In genomic region chr1:30317921-30318320, GRCh38 we compare ENCODE assay signal across 16 cellular contexts.
A peak's percentile ranks its signal among the peaks of the same experiment; 100 is the strongest.
DNase-seq lines count a peak whose midpoint lies in the region; ATAC-seq and TF ChIP-seq lines count a peak whose summit lies in the region.
"Had no signal": no experiment of that assay in that cellular context is flagged by ENCODE, and none has a peak within 500 bp of the region (broad histone marks: within the 10 kb centered on the region; RNA-seq: fewer than 3 reads in every experiment).

No MANE protein-coding gene starts in this region.

- H3K9me3 Mint-ChIP-seq in activated CD8-positive, alpha-beta memory T cell treated with anti-CD3 and anti-CD28 coated beads, Interleukin-2, amount 10 ng/mL, durations not matched to agents 7 days and 5 days (ENCODE audit: low read depth), result no peaks in the 10 kb centered on the region
- H3K9me3 Mint-ChIP-seq in chondrocyte (ENCODE audit: low read depth), result peaks cover 6% of the 10 kb centered on the region
- H3K9me3 Mint-ChIP-seq: CD8-positive, alpha-beta T cell had no signal

- no peak for TF ChIP-seq CTCF in chondrocyte (IDR thresholded peaks at IDR 0.05)

- H2BK5ac ChIP-seq in neuronal stem cell (ENCODE audit: low read length), result no peak overlapping the region

- peak overlapping the region; percentile 33 for H3K18ac ChIP-seq in neuronal stem cell (ENCODE audit: low read length)

- peak overlapping the region; percentile 31 for H2AK5ac ChIP-seq in neuronal stem cell (ENCODE audit: low read depth, low read length)

- H3K4me3 ChIP-seq in BLaER1 treated with 17β-estradiol and CSF1 and Interleukin-3, amounts not matched to agents 10 nM and 100 nM, result no peak overlapping the region
- no peak overlapping the region for H3K4me3 ChIP-seq in neuronal stem cell (ENCODE audit: low read length in 2 of 2)

- DNase-seq in activated CD8-positive, alpha-beta memory T cell treated with anti-CD3 and anti-CD28 coated beads for 24 hours, result peak; percentile 19
- no peak for DNase-seq in activated CD8-positive, alpha-beta memory T cell treated with anti-CD3 and anti-CD28 coated beads, Interleukin-2, amount 10 ng/mL, durations not matched to agents 7 days and 5 days
- peak; percentile 65 for DNase-seq in chondrocyte (ENCODE audit: low spot score)
- DNase-seq in neuronal stem cell (ENCODE audit: low spot score), result no peak
- no peak for DNase-seq in LoVo (ENCODE audit: low spot score)
- no peak for DNase-seq in NCI-H1417 (lab: John Stamatoyannopoulos, UW)
- no peak for DNase-seq in stimulated activated CD4-positive, alpha-beta T cell treated with anti-CD3 and anti-CD28 coated beads, Interleukin-4, amount 100 ng/mL, for 1 hour
- DNase-seq: COR-L47, DMS153, DMS79 treated with DMSO at 0.1 percent for 48 hours, EL had no signal

- H3K23ac ChIP-seq in neuronal stem cell (ENCODE audit: low read depth, low read length, poor library complexity), result no peak overlapping the region

- no peaks in the 10 kb centered on the region for H3K4me1 Mint-ChIP-seq in activated CD8-positive, alpha-beta memory T cell treated with anti-CD3 and anti-CD28 coated beads, Interleukin-2, amount 10 ng/mL, durations not matched to agents 7 days and 5 days
- no peaks in the 10 kb centered on the region for H3K4me1 Mint-ChIP-seq in chondrocyte (ENCODE audit: low read depth)
- H3K4me1 Mint-ChIP-seq: B cell, CD14-positive monocyte had no signal

- WGBS in neuronal stem cell (ENCODE audit: extremely low coverage in 2 of 2, insufficient read length in 2 of 2, insufficient replicate concordance in 1 of 2), 2 donors, result no CpG with 5 or more reads among the region's 8 CpGs

- peaks cover 13 to 99% (median 91%) of the 10 kb centered on the region in 10 experiments for H3K4me1 ChIP-seq in BLaER1 treated with 17β-estradiol and CSF1 and Interleukin-3, amounts not matched to agents 10 nM and 100 nM
- H3K4me1 ChIP-seq in neuronal stem cell (ENCODE audit: control insufficient read depth in 2 of 2, insufficient read depth in 1 of 2, low read depth in 1 of 2, low read length in 2 of 2), result peaks cover 0 to 1% of the 10 kb centered on the region in 2 donors

- ATAC-seq in activated CD8-positive, alpha-beta memory T cell treated with anti-CD3 and anti-CD28 coated beads, Interleukin-2, amount 10 ng/mL, durations not matched to agents 7 days and 5 days, result no peak
- ATAC-seq: CD8-positive, alpha-beta T cell had no signal

- H3K9me3 ChIP-seq in BLaER1 treated with 17β-estradiol and CSF1 and Interleukin-3, amounts not matched to agents 10 nM and 100 nM (replicated peaks in 1 of 11), result peaks cover 0 to 10% (median 5%) of the 10 kb centered on the region in 11 experiments; a peak in 9 of 22 replicates
- H3K9me3 ChIP-seq in neuronal stem cell (replicated peaks in 1 of 2; ENCODE audit: control insufficient read depth in 2 of 2, insufficient read depth in 1 of 2, low read depth in 1 of 2, low read length in 2 of 2), result peaks cover 0 to 4% of the 10 kb centered on the region in 2 donors

- H2BK12ac ChIP-seq in neuronal stem cell (ENCODE audit: low read length), result no peak overlapping the region

- CTCF ChIA-PET in activated CD8-positive, alpha-beta memory T cell treated with anti-CD3 and anti-CD28 coated beads, Interleukin-2, amount 10 ng/mL, durations not matched to agents 7 days and 5 days (lab: Charles Lee), result no interaction called here

- H3K36me3 Mint-ChIP-seq in activated CD8-positive, alpha-beta memory T cell treated with anti-CD3 and anti-CD28 coated beads, Interleukin-2, amount 10 ng/mL, durations not matched to agents 7 days and 5 days, result no peaks in the 10 kb centered on the region
- no peaks in the 10 kb centered on the region for H3K36me3 Mint-ChIP-seq in chondrocyte (ENCODE audit: low read depth)
- H3K36me3 Mint-ChIP-seq: CD14-positive monocyte; CD8-positive, alpha-beta T cell had no signal

- peaks cover 0 to 5% (median 0%) of the 10 kb centered on the region in 11 experiments; a peak in 2 of 22 replicates for H4K20me1 ChIP-seq in BLaER1 treated with 17β-estradiol and CSF1 and Interleukin-3, amounts not matched to agents 10 nM and 100 nM

- H3K36me3 ChIP-seq in BLaER1 treated with 17β-estradiol and CSF1 and Interleukin-3, amounts not matched to agents 10 nM and 100 nM, result no peaks in the 10 kb centered on the region
- H3K36me3 ChIP-seq in neuronal stem cell (replicated peaks in 1 of 2; ENCODE audit: control insufficient read depth in 2 of 2, insufficient read depth in 2 of 2, low read length in 2 of 2), result no peaks in the 10 kb centered on the region

- no peak overlapping the region for H2AFZ ChIP-seq in neuronal stem cell (ENCODE audit: low read length)

- peak overlapping the region in 8 of 11 experiments; percentile 52 to 89 (median 79); a peak in 16 of 22 replicates for H3K4me2 ChIP-seq in BLaER1 treated with 17β-estradiol and CSF1 and Interleukin-3, amounts not matched to agents 10 nM and 100 nM
- no peak overlapping the region for H3K4me2 ChIP-seq in neuronal stem cell (ENCODE audit: insufficient read depth, low read length, poor library complexity, severe bottlenecking)

- peak overlapping the region in 3 of 11 experiments; percentile 14 to 49 (median 30); a peak in 3 of 22 replicates for H3K27ac ChIP-seq in BLaER1 treated with 17β-estradiol and CSF1 and Interleukin-3, amounts not matched to agents 10 nM and 100 nM
- no peak overlapping the region for H3K27ac ChIP-seq in neuronal stem cell (replicated peaks; ENCODE audit: low read length)
- H3K27ac ChIP-seq: HL-60 had no signal

- H3K27ac Mint-ChIP-seq in activated CD8-positive, alpha-beta memory T cell treated with anti-CD3 and anti-CD28 coated beads, Interleukin-2, amount 10 ng/mL, durations not matched to agents 7 days and 5 days, result no peak overlapping the region
- no peak overlapping the region for H3K27ac Mint-ChIP-seq in chondrocyte (ENCODE audit: unreplicated experiment)
- H3K27ac Mint-ChIP-seq: B cell; CD14-positive monocyte; CD8-positive, alpha-beta T cell had no signal

- H3K4me3 Mint-ChIP-seq in activated CD8-positive, alpha-beta memory T cell treated with anti-CD3 and anti-CD28 coated beads, Interleukin-2, amount 10 ng/mL, durations not matched to agents 7 days and 5 days, result no peak overlapping the region
- H3K4me3 Mint-ChIP-seq in chondrocyte (ENCODE audit: unreplicated experiment), result no peak overlapping the region
- H3K4me3 Mint-ChIP-seq: B cell; CD14-positive monocyte; CD8-positive, alpha-beta T cell had no signal

- no peak overlapping the region for H2BK15ac ChIP-seq in neuronal stem cell (ENCODE audit: low read length)

- no peak overlapping the region; a peak in 1 of 22 replicates for H3K9ac ChIP-seq in BLaER1 treated with 17β-estradiol and CSF1 and Interleukin-3, amounts not matched to agents 10 nM and 100 nM
- no peak overlapping the region for H3K9ac ChIP-seq in neuronal stem cell (ENCODE audit: low read depth, low read length, poor library complexity)

- H3K27me3 Mint-ChIP-seq in activated CD8-positive, alpha-beta memory T cell treated with anti-CD3 and anti-CD28 coated beads, Interleukin-2, amount 10 ng/mL, durations not matched to agents 7 days and 5 days, result peaks cover 3% of the 10 kb centered on the region
- peaks cover 38% of the 10 kb centered on the region for H3K27me3 Mint-ChIP-seq in chondrocyte (ENCODE audit: low read depth)

- H4K91ac ChIP-seq in neuronal stem cell (ENCODE audit: low read depth, low read length, poor library complexity), result no peak overlapping the region

- no peaks in the 10 kb centered on the region for H3K79me1 ChIP-seq in neuronal stem cell (ENCODE audit: low read depth, low read length)

- H2BK120ac ChIP-seq in neuronal stem cell (ENCODE audit: low read depth, low read length), result no peak overlapping the region

- H4K8ac ChIP-seq in neuronal stem cell (ENCODE audit: low read depth, low read length), result peak overlapping the region; percentile 75

- H3K4ac ChIP-seq in neuronal stem cell (ENCODE audit: low read length), result no peak overlapping the region

- no peak overlapping the region for H3K14ac ChIP-seq in neuronal stem cell (ENCODE audit: low read length)

- H3K27me3 ChIP-seq in BLaER1 treated with 17β-estradiol and CSF1 and Interleukin-3, amounts not matched to agents 10 nM and 100 nM, result peaks cover 0 to 11% (median 0%) of the 10 kb centered on the region in 11 experiments; a peak in 3 of 22 replicates
- no peaks in the 10 kb centered on the region for H3K27me3 ChIP-seq in neuronal stem cell (ENCODE audit: control insufficient read depth in 3 of 3, insufficient read depth in 3 of 3, low read depth in 1 of 3, low read length in 3 of 3)

Comparison
In these comparisons a context has a peak if more than half of its experiments do, and no peak if none do; other contexts are left out.
1. DNase-seq: peak in activated CD8-positive, alpha-beta memory T cell treated with anti-CD3 and anti-CD28 coated beads for 24 hours (single experiment) and chondrocyte (single experiment); none in activated CD8-positive, alpha-beta memory T cell treated with anti-CD3 and anti-CD28 coated beads, Interleukin-2, amount 10 ng/mL, durations not matched to agents 7 days and 5 days (single experiment), neuronal stem cell (single experiment), LoVo (single experiment), NCI-H1417 (0 of 3) and stimulated activated CD4-positive, alpha-beta T cell treated with anti-CD3 and anti-CD28 coated beads, Interleukin-4, amount 100 ng/mL, for 1 hour (single experiment).